In the genomic region with DNA sequence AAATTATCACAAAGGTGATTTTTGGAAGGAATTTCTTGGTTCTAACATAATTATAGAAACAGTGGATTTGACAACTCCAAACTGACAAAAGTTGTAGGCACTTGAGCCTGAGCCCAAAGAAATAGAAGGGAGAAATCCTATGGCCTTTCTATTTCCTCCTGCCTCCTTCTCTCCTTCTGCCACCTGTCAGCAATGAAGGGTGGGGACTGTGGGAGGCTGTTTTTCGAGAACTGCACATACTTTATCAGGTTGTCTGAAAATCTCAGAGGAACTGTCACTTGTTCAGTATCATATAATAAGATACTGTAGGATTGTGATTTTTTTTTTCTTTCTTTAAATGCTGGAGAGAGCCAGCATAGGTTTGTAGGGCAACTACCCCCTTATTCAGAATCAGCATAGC, we compare ENCODE assay signal across 27 cellular contexts.
"Had no signal": no experiment of that assay in that cellular context is flagged by ENCODE, and none has a peak within 500 bp of the region (broad histone marks: within the 10 kb centered on the region; RNA-seq: fewer than 3 reads in every experiment).

No MANE protein-coding gene starts in this region.

- H3K4me1 ChIP-seq: stomach, testis, thyroid gland, tibial artery, tibial nerve, transverse colon, upper lobe of left lung, upper lobe of right lung, uterus, vagina had no signal

- FAIRE-seq: urothelium cell line had no signal

- DNase-seq: stimulated activated CD4-positive, alpha-beta T cell treated with anti-CD3 and anti-CD28 coated beads, Interleukin-2, amount 100 ng/mL, for 48 hours; stimulated activated CD4-positive, alpha-beta T cell treated with anti-CD3 and anti-CD28 coated beads, Interleukin-4, amount 100 ng/mL, for 1 hour; stimulated activated CD4-positive, alpha-beta T cell treated with anti-CD3 and anti-CD28 coated beads, Interleukin-4, amount 100 ng/mL, for 24 hours; stimulated activated CD4-positive, alpha-beta T cell treated with anti-CD3 and anti-CD28 coated beads, Interleukin-4, amount 100 ng/mL, for 4 hours; stimulated activated CD8-positive, alpha-beta memory T cell treated with anti-CD3 and anti-CD28 coated beads, Interleukin-4, amount 100 ng/mL, for 48 hours; stimulated activated naive B cell treated with anti-CD40 and anti-IgM and Interleukin-4, amounts not matched to agents 10 μg/mL and 1 μg/mL and 100 μg/mL, for 72 hours; stimulated activated naive CD4-positive, alpha-beta T cell; stimulated activated naive CD4-positive, alpha-beta T cell treated with Interleukin-2 at 50 U/mL for 16 hours; stimulated activated naive CD8-positive, alpha-beta T cell treated with anti-CD3 and anti-CD28 coated beads, Interleukin-15, amount 100 ng/mL, for 72 hours; stimulated activated naive CD8-positive, alpha-beta T cell treated with anti-CD3 and anti-CD28 coated beads, Interleukin-15, Interleukin-2, amounts not matched to agents 100 U/mL and 50 U/mL, for 24 hours; stomach; substantia nigra; testis; thyroid gland; tibial artery; transverse colon; trophoblast cell; upper lobe of left lung; upper lobe of right lung; uterus had no signal

- H3K4me3 ChIP-seq: stomach, suprapubic skin, testis, thoracic aorta, thyroid gland, tibial artery, tibial nerve, transverse colon, upper lobe of left lung, upper lobe of right lung, uterus, vagina had no signal

- H3K27me3 ChIP-seq: stomach, suprapubic skin, testis, thyroid gland, tibial artery, tibial nerve, transverse colon, upper lobe of left lung, upper lobe of right lung, uterus, vagina had no signal

- H3K27ac ChIP-seq: stomach, suprapubic skin, testis, thoracic aorta, thyroid gland, tibial artery, tibial nerve, transverse colon, upper lobe of left lung, upper lobe of right lung, uterus, vagina had no signal

- H3K36me3 ChIP-seq: stomach, suprapubic skin, thoracic aorta, thyroid gland, tibial artery, tibial nerve, transverse colon, upper lobe of left lung, upper lobe of right lung, uterus, vagina had no signal

- ATAC-seq: stimulated activated effector memory CD8-positive, alpha-beta T cell treated with anti-CD3 and anti-CD28 coated beads, Interleukin-12 subunit alpha, Interleukin-12 subunit beta, amount 100 ng/mL, for 72 hours; stimulated activated memory B cell treated with anti-CD40 and anti-IgM and Interleukin-4, amounts not matched to agents 10 μg/mL and 1 μg/mL and 100 μg/mL, for 72 hours; stimulated activated naive B cell treated with anti-CD40 and anti-IgM and Interleukin-4, amounts not matched to agents 10 μg/mL and 1 μg/mL and 100 μg/mL, for 72 hours; stimulated activated naive CD8-positive, alpha-beta T cell treated with anti-CD3 and anti-CD28 coated beads, Interleukin-15, amount 100 ng/mL, for 72 hours; stimulated activated naive CD8-positive, alpha-beta T cell treated with anti-CD3 and anti-CD28 coated beads, Interleukin-15, Interleukin-2, amounts not matched to agents 100 U/mL and 50 U/mL, for 24 hours; upper lobe of right lung had no signal

- H3K9me3 ChIP-seq: stomach, suprapubic skin, testis, thoracic aorta, thyroid gland, tibial artery, tibial nerve, transverse colon, upper lobe of left lung, upper lobe of right lung, uterus, vagina had no signal
